In the genomic region with DNA sequence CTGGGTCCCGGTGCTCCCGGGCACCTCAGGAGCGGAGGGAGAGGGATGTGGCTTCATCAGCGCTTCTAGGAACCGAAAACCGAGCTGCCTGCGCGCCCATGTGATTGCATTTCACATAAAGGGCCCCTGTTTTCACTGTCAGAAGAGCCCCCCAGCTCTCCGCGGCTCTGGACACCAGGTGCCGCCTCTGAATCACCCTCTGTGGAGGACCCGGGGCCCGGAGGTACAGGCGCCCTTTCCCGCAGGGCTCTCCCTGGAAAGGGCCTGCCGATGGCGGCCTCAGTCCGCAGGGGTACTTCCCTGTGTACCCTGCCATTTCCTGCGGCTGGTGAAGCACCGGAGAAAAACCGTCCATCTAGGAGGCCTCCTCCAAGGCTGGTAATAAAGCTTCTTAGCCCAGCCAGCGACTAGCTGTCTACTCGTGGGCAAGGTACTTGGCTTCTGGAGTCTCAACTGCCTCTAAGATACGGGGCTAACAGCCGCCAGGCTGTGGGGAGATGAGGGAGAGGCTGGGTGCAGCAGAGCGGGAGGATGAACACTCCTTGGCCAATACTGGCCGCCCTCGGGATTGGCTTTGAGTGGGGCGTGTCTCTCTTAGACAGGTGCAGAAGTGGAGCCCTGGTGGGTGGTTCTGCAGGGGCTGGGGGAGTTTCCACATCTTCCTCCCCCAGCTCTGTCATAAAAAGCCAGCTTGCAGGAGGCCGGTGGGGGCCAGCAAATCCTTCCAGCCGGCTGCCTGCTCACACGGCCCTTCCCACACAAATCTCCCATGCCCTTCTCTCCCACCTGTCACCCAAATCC, we compare ENCODE assay signal across 9 cellular contexts. TPM values are rescaled to one million over a fixed set of nuclear protein-coding genes. Genes with fewer than 3 reads are reported as not detected.
DNase-seq lines count a peak whose midpoint lies in the region; ATAC-seq and TF ChIP-seq lines count a peak whose summit lies in the region.
"Had no signal": no experiment of that assay in that cellular context is flagged by ENCODE, and none has a peak within 500 bp of the region (broad histone marks: within the 10 kb centered on the region; RNA-seq: fewer than 3 reads in every experiment).

No MANE protein-coding gene starts in this region.

- TF ChIP-seq CTCF in neural cell (IDR thresholded peaks at IDR 0.05; ENCODE audit: poor library complexity, severe bottlenecking): no peak

- H3K9ac ChIP-seq in neural cell (ENCODE audit: low read length): peak overlapping the region; percentile 65

- H3K36me3 ChIP-seq in neural cell (ENCODE audit: insufficient read depth, low read length): no peaks in the 10 kb centered on the region

- no peaks in the 10 kb centered on the region for H3K79me2 ChIP-seq in neural cell (replicated peaks; ENCODE audit: insufficient read depth, low read length)

- H3F3A ChIP-seq in neural cell (ENCODE audit: insufficient read depth, low read length, poor library complexity, severe bottlenecking): no peaks in the 10 kb centered on the region

- H3K27me3 ChIP-seq in neural cell (ENCODE audit: insufficient read depth, low read depth, low read length): peaks cover 35% of the 10 kb centered on the region

- TF ChIP-seq EP300 in neural cell (conservative IDR thresholded peaks at IDR 0.05; ENCODE audit: poor library complexity, severe bottlenecking): no peak

- no peak for ATAC-seq in HG03571 (IDR thresholded peaks at IDR 0.05; ENCODE audit: unreplicated experiment)

- peak overlapping the region; percentile 84 for H3K4me3 ChIP-seq in neural cell (ENCODE audit: low read length)

- no peaks in the 10 kb centered on the region for H3K9me2 ChIP-seq in neural cell (ENCODE audit: insufficient read depth, low read length)

- H3K27ac ChIP-seq in cingulate gyrus (ENCODE audit: low read depth, low read length) (peak overlapping the region; percentile 76), neural cell (ENCODE audit: low read length) (no peak overlapping the region)
- H3K27ac ChIP-seq: C4-2B had no signal

- peak overlapping the region; percentile 13 for H3K4me2 ChIP-seq in neural cell (ENCODE audit: low read length)

- no peak overlapping the region for H2AFZ ChIP-seq in neural cell (ENCODE audit: low read depth, low read length)

- TF ChIP-seq RAD21 in neural cell (conservative IDR thresholded peaks at IDR 0.05): no peak

- peak; percentile 16 for DNase-seq in activated CD4-positive, CD25-positive, alpha-beta regulatory T cell treated with anti-CD3 and anti-CD28 coated beads, Interleukin-2, amount 50 U/mL, for 16 hours (ENCODE audit: low read depth, low spot score)
- no peak for DNase-seq in activated CD4-positive, CD25-positive, alpha-beta regulatory T cell (lab: John Stamatoyannopoulos, UW)
- DNase-seq in T-helper 1 cell (peak; percentile 12 to 51 (median 25)), inferior parietal cortex (ENCODE audit: extremely low spot score) (no peak), GDM1 (lab: John Stamatoyannopoulos, UW) (no peak)

- no peaks in the 10 kb centered on the region for H4K20me1 ChIP-seq in neural cell (ENCODE audit: insufficient read depth)

- no peaks in the 10 kb centered on the region for H3K9me3 ChIP-seq in neural cell (ENCODE audit: low read length)

TF ChIP-seq in neural cell, 6 proteins besides CTCF, POLR2A, EP300 and RAD21:
- TF ChIP-seq EZH2 (IDR thresholded peaks at IDR 0.05; ENCODE audit: borderline replicate concordance, insufficient read depth, low read length, poor library complexity, severe bottlenecking) (no peak), POLR2AphosphoS5 (IDR thresholded peaks at IDR 0.05) (no peak), TAF1 (IDR thresholded peaks at IDR 0.05; ENCODE audit: low read depth) (no peak), MXI1 (conservative IDR thresholded peaks at IDR 0.05; ENCODE audit: poor library complexity, severe bottlenecking) (no peak), SMC3 (conservative IDR thresholded peaks at IDR 0.05; ENCODE audit: poor library complexity) (no peak)
- TF ChIP-seq, protein P1, sequence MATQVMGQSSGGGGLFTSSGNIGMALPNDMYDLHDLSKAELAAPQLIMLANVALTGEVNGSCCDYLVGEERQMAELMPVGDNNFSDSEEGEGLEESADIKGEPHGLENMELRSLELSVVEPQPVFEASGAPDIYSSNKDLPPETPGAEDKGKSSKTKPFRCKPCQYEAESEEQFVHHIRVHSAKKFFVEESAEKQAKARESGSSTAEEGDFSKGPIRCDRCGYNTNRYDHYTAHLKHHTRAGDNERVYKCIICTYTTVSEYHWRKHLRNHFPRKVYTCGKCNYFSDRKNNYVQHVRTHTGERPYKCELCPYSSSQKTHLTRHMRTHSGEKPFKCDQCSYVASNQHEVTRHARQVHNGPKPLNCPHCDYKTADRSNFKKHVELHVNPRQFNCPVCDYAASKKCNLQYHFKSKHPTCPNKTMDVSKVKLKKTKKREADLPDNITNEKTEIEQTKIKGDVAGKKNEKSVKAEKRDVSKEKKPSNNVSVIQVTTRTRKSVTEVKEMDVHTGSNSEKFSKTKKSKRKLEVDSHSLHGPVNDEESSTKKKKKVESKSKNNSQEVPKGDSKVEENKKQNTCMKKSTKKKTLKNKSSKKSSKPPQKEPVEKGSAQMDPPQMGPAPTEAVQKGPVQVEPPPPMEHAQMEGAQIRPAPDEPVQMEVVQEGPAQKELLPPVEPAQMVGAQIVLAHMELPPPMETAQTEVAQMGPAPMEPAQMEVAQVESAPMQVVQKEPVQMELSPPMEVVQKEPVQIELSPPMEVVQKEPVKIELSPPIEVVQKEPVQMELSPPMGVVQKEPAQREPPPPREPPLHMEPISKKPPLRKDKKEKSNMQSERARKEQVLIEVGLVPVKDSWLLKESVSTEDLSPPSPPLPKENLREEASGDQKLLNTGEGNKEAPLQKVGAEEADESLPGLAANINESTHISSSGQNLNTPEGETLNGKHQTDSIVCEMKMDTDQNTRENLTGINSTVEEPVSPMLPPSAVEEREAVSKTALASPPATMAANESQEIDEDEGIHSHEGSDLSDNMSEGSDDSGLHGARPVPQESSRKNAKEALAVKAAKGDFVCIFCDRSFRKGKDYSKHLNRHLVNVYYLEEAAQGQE (IDR thresholded peaks at IDR 0.05; ENCODE audit: borderline replicate concordance): no peak

RNA-seq across cellular contexts. Expression of a gene that starts 1.6 kb away (rescaled TPM):
- 1.9 and 2.2 TPM in 2 replicates for polyA plus RNA-seq in neural cell
- 3.6 and 4.1 TPM in 2 replicates for polyA minus RNA-seq in neural cell

RNA-seq across cellular contexts. Expression of a gene that starts 58.8 kb away (rescaled TPM):
- 23.3 and 24.5 TPM in 2 replicates for polyA plus RNA-seq in neural cell
- polyA minus RNA-seq in neural cell: 17.0 and 17.8 TPM in 2 replicates

Comparison
In these comparisons a context has a peak if more than half of its experiments do, and no peak if none do; other contexts are left out.
1. DNase-seq: peak in activated CD4-positive, CD25-positive, alpha-beta regulatory T cell treated with anti-CD3 and anti-CD28 coated beads, Interleukin-2, amount 50 U/mL, for 16 hours (single experiment) and T-helper 1 cell (5 of 5); none in activated CD4-positive, CD25-positive, alpha-beta regulatory T cell (0 of 4), inferior parietal cortex (single experiment) and GDM1 (single experiment).